20 cellular contexts compared by ENCODE assay signal in the genomic region with DNA sequence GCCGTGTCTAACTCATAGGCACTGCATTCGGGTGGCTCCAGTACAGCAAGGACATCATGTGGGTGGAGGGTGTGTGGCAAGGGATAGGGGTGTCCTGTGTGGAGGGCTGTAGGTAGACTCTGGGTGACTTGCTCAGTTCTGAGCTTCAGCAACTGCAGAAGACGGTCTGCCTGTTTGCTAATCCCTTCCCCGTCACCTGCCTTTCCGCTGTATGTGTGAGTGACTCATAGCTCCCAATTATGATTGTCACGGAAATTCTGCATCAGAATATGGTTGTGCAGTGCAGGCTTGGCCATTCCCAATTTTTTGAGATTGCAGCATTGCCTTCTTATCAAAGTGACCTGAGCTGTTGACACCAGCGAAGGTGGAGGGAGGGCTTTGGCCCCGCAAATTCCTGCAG.
"Had no signal": no experiment of that assay in that cellular context is flagged by ENCODE, and none has a peak within 500 bp of the region (broad histone marks: within the 10 kb centered on the region; RNA-seq: fewer than 3 reads in every experiment).

No MANE protein-coding gene starts in this region.

- H3K4me3 Mint-ChIP-seq: activated naive CD8-positive, alpha-beta T cell treated with anti-CD3 and anti-CD28 coated beads for 36 hours; activated T-cell treated with anti-CD3 and anti-CD28 coated beads, Interleukin-2, amount 50 U/mL, for 72 hours; endodermal cell; nephron progenitor cell had no signal

- FAIRE-seq: colon, frontal cortex, keratinocyte had no signal

- H3K27ac Mint-ChIP-seq: activated naive CD8-positive, alpha-beta T cell treated with anti-CD3 and anti-CD28 coated beads for 36 hours; activated T-cell treated with anti-CD3 and anti-CD28 coated beads, Interleukin-2, amount 50 U/mL, for 72 hours; endodermal cell; nephron progenitor cell; progenitor cell of endocrine pancreas had no signal

- H3K27me3 Mint-ChIP-seq: activated naive CD8-positive, alpha-beta T cell treated with anti-CD3 and anti-CD28 coated beads for 36 hours had no signal

- H3K4me1 ChIP-seq: tibial artery, uterus had no signal

- H3K27ac ChIP-seq: skin epidermis, tibial artery, uterus had no signal

- H3K36me3 ChIP-seq: tibial artery, uterus had no signal

- H3K36me3 Mint-ChIP-seq: activated naive CD8-positive, alpha-beta T cell treated with anti-CD3 and anti-CD28 coated beads for 36 hours had no signal

- ATAC-seq: activated CD4-positive, CD25-positive, alpha-beta regulatory T cell treated with anti-CD3 and anti-CD28 coated beads, Interleukin-2, amount 50 U/mL, for 24 hours; activated T-cell treated with anti-CD3 and anti-CD28 coated beads, Interleukin-2, amount 50 U/mL, for 72 hours; left lobe of liver; right cardiac atrium; stimulated activated naive CD8-positive, alpha-beta T cell treated with anti-CD3 and anti-CD28 coated beads, Interleukin-15, Interleukin-2, amounts not matched to agents 100 U/mL and 50 U/mL, for 24 hours had no signal

- DNase-seq: activated CD8-positive, alpha-beta memory T cell treated with anti-CD3 and anti-CD28 coated beads for 24 hours; activated naive CD8-positive, alpha-beta T cell treated with anti-CD3 and anti-CD28 coated beads for 36 hours; activated T-cell treated with anti-CD3 and anti-CD28 coated beads, Interleukin-2, amount 50 U/mL, for 72 hours; amniotic stem cell; endodermal cell; midbrain; nephron progenitor cell; right cardiac atrium; stimulated activated naive CD8-positive, alpha-beta T cell treated with anti-CD3 and anti-CD28 coated beads, Interleukin-15, Interleukin-2, amounts not matched to agents 100 U/mL and 50 U/mL, for 24 hours; substantia nigra; tibial artery; uterus had no signal

- H3K9me3 Mint-ChIP-seq: activated naive CD8-positive, alpha-beta T cell treated with anti-CD3 and anti-CD28 coated beads for 36 hours; activated T-cell treated with anti-CD3 and anti-CD28 coated beads, Interleukin-2, amount 50 U/mL, for 72 hours; endodermal cell; nephron progenitor cell had no signal

- H3K27me3 ChIP-seq: tibial artery, uterus had no signal

- H3K4me1 Mint-ChIP-seq: activated naive CD8-positive, alpha-beta T cell treated with anti-CD3 and anti-CD28 coated beads for 36 hours had no signal

- H3K4me3 ChIP-seq: lung, skin epidermis, tibial artery, uterus had no signal

- H3K9me3 ChIP-seq: tibial artery, uterus had no signal
